In genomic region chr6:28580484-28580883, GRCh38 we compare ENCODE assay signal across 1 cellular context.
A peak's percentile ranks its signal among the peaks of the same experiment; 100 is the strongest.
TF ChIP-seq lines count a peak whose summit lies in the region.

No MANE protein-coding gene starts in this region.

TF ChIP-seq in HepG2, 621 proteins besides CTCF, POLR2A, EP300 and RAD21 (continued from another document):
- TF ChIP-seq TOE1 (CRISPR knock-in tag; IDR thresholded peaks at IDR 0.05) (no peak), MIXL1 (CRISPR knock-in tag; IDR thresholded peaks at IDR 0.05) (0 out of 2 replicates have a peak, but pooled peaks have one; percentile 36), ZNF335 (CRISPR knock-in tag; IDR thresholded peaks at IDR 0.05) (no peak), STAG1 (CRISPR knock-in tag; IDR thresholded peaks at IDR 0.05) (peak; percentile 43), ZNF513 (CRISPR knock-in tag; conservative IDR thresholded peaks at IDR 0.05) (no peak)
